8 cellular contexts compared by ENCODE assay signal in the genomic region with DNA sequence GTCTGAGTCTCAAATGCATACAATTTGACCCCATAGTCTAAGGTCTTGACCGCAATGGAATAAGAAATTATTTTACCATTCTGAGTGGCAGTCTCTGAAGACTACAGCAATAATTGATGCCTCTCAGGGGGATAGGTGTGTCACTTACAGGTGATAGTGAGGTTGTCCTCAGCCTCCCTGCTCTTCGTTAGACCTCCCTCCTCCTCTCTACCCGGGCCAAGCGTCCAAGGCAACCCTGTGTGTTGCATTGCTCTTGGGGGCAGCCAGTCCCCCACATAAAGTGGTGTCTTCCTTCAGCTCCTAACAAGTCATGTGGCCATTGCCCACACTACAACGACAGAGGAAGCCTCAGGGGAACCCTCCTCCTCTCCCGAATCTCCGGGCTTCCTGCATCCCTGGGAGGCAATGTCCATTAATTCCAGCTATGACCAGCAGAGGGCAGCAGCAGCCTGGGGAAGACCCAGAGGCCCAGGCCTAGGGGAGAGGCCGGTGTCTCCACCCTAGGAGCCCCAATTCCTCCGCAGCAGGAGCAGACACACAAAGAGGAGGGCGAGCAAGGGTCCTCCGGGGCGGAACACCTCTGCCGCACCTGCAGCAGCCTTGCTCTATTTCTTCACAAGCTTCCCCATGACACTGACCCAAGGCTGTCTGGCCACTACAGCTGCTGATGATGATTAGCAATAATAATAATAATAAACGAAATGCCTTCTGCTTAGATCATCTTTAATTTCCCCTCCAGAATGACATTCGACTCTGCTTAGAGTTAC.
DNase-seq lines count a peak whose midpoint lies in the region; ATAC-seq and TF ChIP-seq lines count a peak whose summit lies in the region.

No MANE protein-coding gene starts in this region.

- CTCF ChIA-PET in RWPE1 (lab: Yijun Ruan, JAX): interaction anchor here (0.5 to 2.1 kb wide), 35 partner anchors 10 to 706 kb away, joined by 3 to 28 read pairs (median 4); no protein-coding TSS in a partner anchor

- peak; percentile 82 for DNase-seq in BE2C
- DNase-seq in HL-60 (ENCODE audit: low read depth in 1 of 2, low spot score in 1 of 2): peak; percentile 34 to 64
- peak; percentile 87 for DNase-seq in RWPE1 (ENCODE audit: low spot score)
- peak; percentile 37 for DNase-seq in activated gamma-delta T cell treated with anti-CD3 and anti-CD28 coated beads, Interleukin-2, amount 50 U/mL, for 16 hours (ENCODE audit: low read depth)
- peak in 41 of 42 donors; percentile 35 to 90 (median 72) for DNase-seq in head of caudate nucleus
- DNase-seq in posterior cingulate gyrus: peak in 8 of 10 donors; percentile 67 to 94 (median 84)

- intact Hi-C loops in head of caudate nucleus (cut with DNase I) (loop anchor here (10.0 kb wide), 1 partner anchor 414 kb away; no protein-coding TSS in a partner anchor), posterior cingulate gyrus (cut with DNase I) (loop anchor here (5.0 kb wide), 2 partner anchors 154 to 704 kb away; no protein-coding TSS in a partner anchor)

- H3K4me1 ChIP-seq in BE2C: no peaks in the 10 kb centered on the region

- H3K4me3 ChIP-seq in BE2C (ENCODE audit: low read depth, low read length): no peak overlapping the region
- no peak overlapping the region for H3K4me3 ChIP-seq in HL-60 (replicated peaks; ENCODE audit: insufficient read depth, low read length)

- H3K27me3 ChIP-seq in BE2C (no peaks in the 10 kb centered on the region; the same call in none of the 2 replicates), HL-60 (ENCODE audit: insufficient read depth, poor library complexity, severe bottlenecking) (peaks cover 3% of the 10 kb centered on the region)

- no peaks in the 10 kb centered on the region for H3K9me3 ChIP-seq in BE2C

- no peaks in the 10 kb centered on the region for H3K36me3 ChIP-seq in BE2C

- POLR2A ChIA-PET in RWPE1 (lab: Yijun Ruan, JAX; ENCODE audit: low non-redundant PET): no interaction called here

- peak; percentile 86 for TF ChIP-seq CTCF in BE2C (IDR thresholded peaks at IDR 0.05; ENCODE audit: low read depth, low read length)
- peak; percentile 72 for TF ChIP-seq CTCF in HL-60 (IDR thresholded peaks at IDR 0.05; ENCODE audit: insufficient read depth, low read length)
- TF ChIP-seq CTCF in RWPE1 (conservative IDR thresholded peaks at IDR 0.05; ENCODE audit: low read depth): peak; percentile 91

- no peak overlapping the region for H3K27ac ChIP-seq in HL-60 (replicated peaks)
- H3K27ac ChIP-seq in RWPE1: no peak overlapping the region

- ATAC-seq in GM19023 (IDR thresholded peaks at IDR 0.05; ENCODE audit: unreplicated experiment) (peak; percentile 70), HG03378 (IDR thresholded peaks at IDR 0.05; ENCODE audit: unreplicated experiment) (no peak)

Comparison
In these comparisons a context has a peak if more than half of its experiments do, and no peak if none do; other contexts are left out.
1. DNase-seq: peak in every context shown above with its lines; median percentile 87 in RWPE1; 84 in posterior cingulate gyrus; 82 in BE2C; 72 in head of caudate nucleus; 49 in HL-60; 37 in activated gamma-delta T cell treated with anti-CD3 and anti-CD28 coated beads, Interleukin-2, amount 50 U/mL, for 16 hours.